Comparison of ENCODE assay signal across 10 cellular contexts in the genomic region with DNA sequence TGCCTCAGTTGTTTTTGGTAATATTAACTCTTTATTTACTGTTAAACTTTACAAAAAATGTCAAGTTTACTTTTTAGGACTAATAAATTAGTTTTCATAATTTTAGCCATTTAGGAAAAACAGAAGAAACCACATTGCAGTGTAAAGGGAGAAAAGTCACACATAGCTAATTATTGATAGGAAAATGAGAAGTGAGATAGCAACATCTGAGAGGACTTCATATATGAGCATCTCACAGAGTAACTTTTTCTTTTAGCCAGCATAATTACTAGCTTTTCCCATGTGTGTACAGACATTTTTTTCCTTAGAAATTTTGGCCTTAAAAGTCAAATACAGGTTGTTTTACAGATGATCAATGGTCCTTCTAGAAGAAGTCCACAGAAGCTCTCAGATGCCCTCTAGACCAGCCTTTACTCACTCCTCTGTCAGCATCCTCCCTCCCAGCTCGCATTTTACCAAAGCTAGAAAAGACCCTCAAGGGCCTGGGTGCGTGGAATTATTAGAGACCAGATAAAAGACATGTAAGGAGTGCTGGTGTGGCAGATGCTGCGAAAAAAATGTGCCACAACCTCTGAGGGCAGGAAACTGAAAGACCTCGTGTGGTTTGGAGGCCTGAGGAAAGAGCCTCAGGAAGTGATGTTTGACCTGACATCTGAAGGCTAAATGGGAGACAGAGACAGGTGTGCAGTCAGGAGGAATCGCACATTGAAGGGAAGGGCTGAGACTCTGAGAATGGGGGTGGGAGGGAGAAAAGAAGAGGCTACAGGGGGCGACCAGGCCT.
A peak's percentile ranks its signal among the peaks of the same experiment; 100 is the strongest.
DNase-seq lines count a peak whose midpoint lies in the region; ATAC-seq and FAIRE-seq lines count a peak whose summit lies in the region.
"Had no signal": no experiment of that assay in that cellular context is flagged by ENCODE, and none has a peak within 500 bp of the region (broad histone marks: within the 10 kb centered on the region; RNA-seq: fewer than 3 reads in every experiment).

No MANE protein-coding gene starts in this region.

- FAIRE-seq in GM18507 (lab: Jason Lieb, UNC), result peak; percentile 90

- no peaks in the 10 kb centered on the region for H3K9me3 ChIP-seq in T-helper 17 cell (ENCODE audit: control insufficient read depth, low read length, poor library complexity, severe bottlenecking)
- H3K9me3 ChIP-seq: ovary had no signal

- ATAC-seq in GM21515 (IDR thresholded peaks at IDR 0.05; ENCODE audit: unreplicated experiment) (peak; percentile 56), HG03442 (IDR thresholded peaks at IDR 0.05; ENCODE audit: unreplicated experiment) (peak; percentile 51), T-helper 17 cell (no peak)

- H3K36me3 Mint-ChIP-seq in T-helper 17 cell (ENCODE audit: low read depth), result no peaks in the 10 kb centered on the region

- H3K27ac Mint-ChIP-seq in T-helper 17 cell, result no peak overlapping the region

- peaks cover 30% of the 10 kb centered on the region for H3K27me3 Mint-ChIP-seq in T-helper 17 cell

- H3K4me3 Mint-ChIP-seq in T-helper 17 cell, result no peak overlapping the region

- DNase-seq in GM18507 (ENCODE audit: extremely low spot score, insufficient read length, low read depth) (no peak), myocyte (ENCODE audit: low read depth) (peak; percentile 88), DMS79 treated with DMSO at 0.1 percent for 48 hours (lab: John Stamatoyannopoulos, UW) (no peak), mesenteric fat pad (ENCODE audit: low spot score) (no peak), T-helper 17 cell (no peak), NCI-H2029 (lab: John Stamatoyannopoulos, UW) (no peak)
- DNase-seq: DMS53, ovary had no signal

- peaks cover 12% of the 10 kb centered on the region for H3K4me1 Mint-ChIP-seq in T-helper 17 cell
